In genomic region chr3:72008226-72008996, GRCh38 we compare ENCODE assay signal across 1 cellular context.
TF ChIP-seq lines count a peak whose summit lies in the region.

No MANE protein-coding gene starts in this region.

TF ChIP-seq in K562, 482 proteins besides CTCF, POLR2A, EP300 and RAD21 (continued from another document and continues in another):
- no peak for TF ChIP-seq ZNF354B (CRISPR knock-in tag; IDR thresholded peaks at IDR 0.05)
- no peak for TF ChIP-seq THAP12 (CRISPR knock-in tag; IDR thresholded peaks at IDR 0.05)
- TF ChIP-seq, protein P1, sequence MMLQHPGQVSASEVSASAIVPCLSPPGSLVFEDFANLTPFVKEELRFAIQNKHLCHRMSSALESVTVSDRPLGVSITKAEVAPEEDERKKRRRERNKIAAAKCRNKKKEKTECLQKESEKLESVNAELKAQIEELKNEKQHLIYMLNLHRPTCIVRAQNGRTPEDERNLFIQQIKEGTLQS (IDR thresholded peaks at IDR 0.05) = peak; percentile 86
- TF ChIP-seq, protein P1 (CRISPR knock-in tag; conservative IDR thresholded peaks at IDR 0.05) = no peak
- TF ChIP-seq JUNB (CRISPR knock-in tag; conservative IDR thresholded peaks at IDR 0.05) = no peak
- TF ChIP-seq NR0B1 (IDR thresholded peaks at IDR 0.05; ENCODE audit: partially characterized antibody) = no peak
- TF ChIP-seq, protein P2, sequence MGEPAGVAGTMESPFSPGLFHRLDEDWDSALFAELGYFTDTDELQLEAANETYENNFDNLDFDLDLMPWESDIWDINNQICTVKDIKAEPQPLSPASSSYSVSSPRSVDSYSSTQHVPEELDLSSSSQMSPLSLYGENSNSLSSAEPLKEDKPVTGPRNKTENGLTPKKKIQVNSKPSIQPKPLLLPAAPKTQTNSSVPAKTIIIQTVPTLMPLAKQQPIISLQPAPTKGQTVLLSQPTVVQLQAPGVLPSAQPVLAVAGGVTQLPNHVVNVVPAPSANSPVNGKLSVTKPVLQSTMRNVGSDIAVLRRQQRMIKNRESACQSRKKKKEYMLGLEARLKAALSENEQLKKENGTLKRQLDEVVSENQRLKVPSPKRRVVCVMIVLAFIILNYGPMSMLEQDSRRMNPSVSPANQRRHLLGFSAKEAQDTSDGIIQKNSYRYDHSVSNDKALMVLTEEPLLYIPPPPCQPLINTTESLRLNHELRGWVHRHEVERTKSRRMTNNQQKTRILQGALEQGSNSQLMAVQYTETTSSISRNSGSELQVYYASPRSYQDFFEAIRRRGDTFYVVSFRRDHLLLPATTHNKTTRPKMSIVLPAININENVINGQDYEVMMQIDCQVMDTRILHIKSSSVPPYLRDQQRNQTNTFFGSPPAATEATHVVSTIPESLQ (CRISPR knock-in tag; IDR thresholded peaks at IDR 0.05) = no peak
- TF ChIP-seq, protein P3, sequence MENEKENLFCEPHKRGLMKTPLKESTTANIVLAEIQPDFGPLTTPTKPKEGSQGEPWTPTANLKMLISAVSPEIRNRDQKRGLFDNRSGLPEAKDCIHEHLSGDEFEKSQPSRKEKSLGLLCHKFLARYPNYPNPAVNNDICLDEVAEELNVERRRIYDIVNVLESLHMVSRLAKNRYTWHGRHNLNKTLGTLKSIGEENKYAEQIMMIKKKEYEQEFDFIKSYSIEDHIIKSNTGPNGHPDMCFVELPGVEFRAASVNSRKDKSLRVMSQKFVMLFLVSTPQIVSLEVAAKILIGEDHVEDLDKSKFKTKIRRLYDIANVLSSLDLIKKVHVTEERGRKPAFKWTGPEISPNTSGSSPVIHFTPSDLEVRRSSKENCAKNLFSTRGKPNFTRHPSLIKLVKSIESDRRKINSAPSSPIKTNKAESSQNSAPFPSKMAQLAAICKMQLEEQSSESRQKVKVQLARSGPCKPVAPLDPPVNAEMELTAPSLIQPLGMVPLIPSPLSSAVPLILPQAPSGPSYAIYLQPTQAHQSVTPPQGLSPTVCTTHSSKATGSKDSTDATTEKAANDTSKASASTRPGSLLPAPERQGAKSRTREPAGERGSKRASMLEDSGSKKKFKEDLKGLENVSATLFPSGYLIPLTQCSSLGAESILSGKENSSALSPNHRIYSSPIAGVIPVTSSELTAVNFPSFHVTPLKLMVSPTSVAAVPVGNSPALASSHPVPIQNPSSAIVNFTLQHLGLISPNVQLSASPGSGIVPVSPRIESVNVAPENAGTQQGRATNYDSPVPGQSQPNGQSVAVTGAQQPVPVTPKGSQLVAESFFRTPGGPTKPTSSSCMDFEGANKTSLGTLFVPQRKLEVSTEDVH (IDR thresholded peaks at IDR 0.05; ENCODE audit: low read depth, partially characterized antibody) = no peak
- no peak for TF ChIP-seq NR2C2 (CRISPR knock-in tag; IDR thresholded peaks at IDR 0.05)
- TF ChIP-seq NR2C2 (tag; IDR thresholded peaks at IDR 0.05) = peak; percentile 43; the same call in 1 of the 2 replicates
- peak; percentile 20; the same call in 1 of the 2 replicates for TF ChIP-seq ZNF584 (CRISPR knock-in tag; IDR thresholded peaks at IDR 0.05; ENCODE audit: low read depth)
- no peak for TF ChIP-seq ZNF655 (CRISPR knock-in tag; IDR thresholded peaks at IDR 0.05)
- TF ChIP-seq TBL1XR1 (IDR thresholded peaks at IDR 0.05; ENCODE audit: low read length in 2 of 2) = no peak
- TF ChIP-seq, protein P4, sequence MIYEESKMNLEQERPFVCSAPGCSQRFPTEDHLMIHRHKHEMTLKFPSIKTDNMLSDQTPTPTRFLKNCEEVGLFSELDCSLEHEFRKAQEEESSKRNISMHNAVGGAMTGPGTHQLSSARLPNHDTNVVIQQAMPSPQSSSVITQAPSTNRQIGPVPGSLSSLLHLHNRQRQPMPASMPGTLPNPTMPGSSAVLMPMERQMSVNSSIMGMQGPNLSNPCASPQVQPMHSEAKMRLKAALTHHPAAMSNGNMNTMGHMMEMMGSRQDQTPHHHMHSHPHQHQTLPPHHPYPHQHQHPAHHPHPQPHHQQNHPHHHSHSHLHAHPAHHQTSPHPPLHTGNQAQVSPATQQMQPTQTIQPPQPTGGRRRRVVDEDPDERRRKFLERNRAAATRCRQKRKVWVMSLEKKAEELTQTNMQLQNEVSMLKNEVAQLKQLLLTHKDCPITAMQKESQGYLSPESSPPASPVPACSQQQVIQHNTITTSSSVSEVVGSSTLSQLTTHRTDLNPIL (CRISPR knock-in tag; IDR thresholded peaks at IDR 0.05) = no peak
- TF ChIP-seq NFRKB (IDR thresholded peaks at IDR 0.05; ENCODE audit: low read depth) = no peak
- TF ChIP-seq, protein P5, sequence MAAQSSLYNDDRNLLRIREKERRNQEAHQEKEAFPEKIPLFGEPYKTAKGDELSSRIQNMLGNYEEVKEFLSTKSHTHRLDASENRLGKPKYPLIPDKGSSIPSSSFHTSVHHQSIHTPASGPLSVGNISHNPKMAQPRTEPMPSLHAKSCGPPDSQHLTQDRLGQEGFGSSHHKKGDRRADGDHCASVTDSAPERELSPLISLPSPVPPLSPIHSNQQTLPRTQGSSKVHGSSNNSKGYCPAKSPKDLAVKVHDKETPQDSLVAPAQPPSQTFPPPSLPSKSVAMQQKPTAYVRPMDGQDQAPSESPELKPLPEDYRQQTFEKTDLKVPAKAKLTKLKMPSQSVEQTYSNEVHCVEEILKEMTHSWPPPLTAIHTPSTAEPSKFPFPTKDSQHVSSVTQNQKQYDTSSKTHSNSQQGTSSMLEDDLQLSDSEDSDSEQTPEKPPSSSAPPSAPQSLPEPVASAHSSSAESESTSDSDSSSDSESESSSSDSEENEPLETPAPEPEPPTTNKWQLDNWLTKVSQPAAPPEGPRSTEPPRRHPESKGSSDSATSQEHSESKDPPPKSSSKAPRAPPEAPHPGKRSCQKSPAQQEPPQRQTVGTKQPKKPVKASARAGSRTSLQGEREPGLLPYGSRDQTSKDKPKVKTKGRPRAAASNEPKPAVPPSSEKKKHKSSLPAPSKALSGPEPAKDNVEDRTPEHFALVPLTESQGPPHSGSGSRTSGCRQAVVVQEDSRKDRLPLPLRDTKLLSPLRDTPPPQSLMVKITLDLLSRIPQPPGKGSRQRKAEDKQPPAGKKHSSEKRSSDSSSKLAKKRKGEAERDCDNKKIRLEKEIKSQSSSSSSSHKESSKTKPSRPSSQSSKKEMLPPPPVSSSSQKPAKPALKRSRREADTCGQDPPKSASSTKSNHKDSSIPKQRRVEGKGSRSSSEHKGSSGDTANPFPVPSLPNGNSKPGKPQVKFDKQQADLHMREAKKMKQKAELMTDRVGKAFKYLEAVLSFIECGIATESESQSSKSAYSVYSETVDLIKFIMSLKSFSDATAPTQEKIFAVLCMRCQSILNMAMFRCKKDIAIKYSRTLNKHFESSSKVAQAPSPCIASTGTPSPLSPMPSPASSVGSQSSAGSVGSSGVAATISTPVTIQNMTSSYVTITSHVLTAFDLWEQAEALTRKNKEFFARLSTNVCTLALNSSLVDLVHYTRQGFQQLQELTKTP (IDR thresholded peaks at IDR 0.05; ENCODE audit: low read depth in 1 of 2, partially characterized antibody in 2 of 2) = no peak
- TF ChIP-seq, protein P6, sequence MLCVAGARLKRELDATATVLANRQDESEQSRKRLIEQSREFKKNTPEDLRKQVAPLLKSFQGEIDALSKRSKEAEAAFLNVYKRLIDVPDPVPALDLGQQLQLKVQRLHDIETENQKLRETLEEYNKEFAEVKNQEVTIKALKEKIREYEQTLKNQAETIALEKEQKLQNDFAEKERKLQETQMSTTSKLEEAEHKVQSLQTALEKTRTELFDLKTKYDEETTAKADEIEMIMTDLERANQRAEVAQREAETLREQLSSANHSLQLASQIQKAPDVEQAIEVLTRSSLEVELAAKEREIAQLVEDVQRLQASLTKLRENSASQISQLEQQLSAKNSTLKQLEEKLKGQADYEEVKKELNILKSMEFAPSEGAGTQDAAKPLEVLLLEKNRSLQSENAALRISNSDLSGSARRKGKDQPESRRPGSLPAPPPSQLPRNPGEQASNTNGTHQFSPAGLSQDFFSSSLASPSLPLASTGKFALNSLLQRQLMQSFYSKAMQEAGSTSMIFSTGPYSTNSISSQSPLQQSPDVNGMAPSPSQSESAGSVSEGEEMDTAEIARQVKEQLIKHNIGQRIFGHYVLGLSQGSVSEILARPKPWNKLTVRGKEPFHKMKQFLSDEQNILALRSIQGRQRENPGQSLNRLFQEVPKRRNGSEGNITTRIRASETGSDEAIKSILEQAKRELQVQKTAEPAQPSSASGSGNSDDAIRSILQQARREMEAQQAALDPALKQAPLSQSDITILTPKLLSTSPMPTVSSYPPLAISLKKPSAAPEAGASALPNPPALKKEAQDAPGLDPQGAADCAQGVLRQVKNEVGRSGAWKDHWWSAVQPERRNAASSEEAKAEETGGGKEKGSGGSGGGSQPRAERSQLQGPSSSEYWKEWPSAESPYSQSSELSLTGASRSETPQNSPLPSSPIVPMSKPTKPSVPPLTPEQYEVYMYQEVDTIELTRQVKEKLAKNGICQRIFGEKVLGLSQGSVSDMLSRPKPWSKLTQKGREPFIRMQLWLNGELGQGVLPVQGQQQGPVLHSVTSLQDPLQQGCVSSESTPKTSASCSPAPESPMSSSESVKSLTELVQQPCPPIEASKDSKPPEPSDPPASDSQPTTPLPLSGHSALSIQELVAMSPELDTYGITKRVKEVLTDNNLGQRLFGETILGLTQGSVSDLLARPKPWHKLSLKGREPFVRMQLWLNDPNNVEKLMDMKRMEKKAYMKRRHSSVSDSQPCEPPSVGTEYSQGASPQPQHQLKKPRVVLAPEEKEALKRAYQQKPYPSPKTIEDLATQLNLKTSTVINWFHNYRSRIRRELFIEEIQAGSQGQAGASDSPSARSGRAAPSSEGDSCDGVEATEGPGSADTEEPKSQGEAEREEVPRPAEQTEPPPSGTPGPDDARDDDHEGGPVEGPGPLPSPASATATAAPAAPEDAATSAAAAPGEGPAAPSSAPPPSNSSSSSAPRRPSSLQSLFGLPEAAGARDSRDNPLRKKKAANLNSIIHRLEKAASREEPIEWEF (CRISPR knock-in tag; IDR thresholded peaks at IDR 0.05) = peak; percentile 37; the same call in 1 of the 2 replicates
- TF ChIP-seq PATZ1 (CRISPR knock-in tag; IDR thresholded peaks at IDR 0.05; ENCODE audit: borderline replicate concordance) = no peak
- TF ChIP-seq COPS2 (conservative IDR thresholded peaks at IDR 0.05) = no peak
- TF ChIP-seq, protein P7, sequence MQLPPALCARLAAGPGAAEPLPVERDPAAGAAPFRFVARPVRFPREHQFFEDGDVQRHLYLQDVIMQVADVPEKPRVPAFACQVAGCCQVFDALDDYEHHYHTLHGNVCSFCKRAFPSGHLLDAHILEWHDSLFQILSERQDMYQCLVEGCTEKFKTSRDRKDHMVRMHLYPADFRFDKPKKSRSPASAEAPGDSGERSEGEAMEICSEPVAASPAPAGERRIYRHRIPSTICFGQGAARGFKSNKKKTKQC (CRISPR knock-in tag; IDR thresholded peaks at IDR 0.05) = no peak
- peak; percentile 40; the same call in 1 of the 2 replicates for TF ChIP-seq ZNF766 (CRISPR knock-in tag; conservative IDR thresholded peaks at IDR 0.05)
